11 cellular contexts compared by ENCODE assay signal in genomic region chr20:18679020-18679419, GRCh38.
DNase-seq lines count a peak whose midpoint lies in the region; ATAC-seq and TF ChIP-seq lines count a peak whose summit lies in the region.
"Had no signal": no experiment of that assay in that cellular context is flagged by ENCODE, and none has a peak within 500 bp of the region (broad histone marks: within the 10 kb centered on the region; RNA-seq: fewer than 3 reads in every experiment).

No MANE protein-coding gene starts in this region.

- H3K4me1 Mint-ChIP-seq in T-helper 17 cell, result peaks cover 20% of the 10 kb centered on the region
- H3K4me1 Mint-ChIP-seq in activated T-cell treated with anti-CD3 and anti-CD28 coated beads, Interleukin-2, amount 50 U/mL, for 4 hours (ENCODE audit: low read depth), result peaks cover 9% of the 10 kb centered on the region

- H3K9me3 Mint-ChIP-seq in activated T-cell treated with anti-CD3 and anti-CD28 coated beads, Interleukin-2, amount 50 U/mL, for 4 hours, result no peaks in the 10 kb centered on the region
- H3K9me3 Mint-ChIP-seq: mesothelial cell of epicardium had no signal

- H3K36me3 ChIP-seq in SJCRH30, result no peaks in the 10 kb centered on the region

- no peak overlapping the region for H3K4me3 ChIP-seq in GM12865 (ENCODE audit: low read depth, low read length)
- no peak overlapping the region for H3K4me3 ChIP-seq in LNCaP clone FGC (ENCODE audit: low read depth, low read length)
- no peak overlapping the region for H3K4me3 ChIP-seq in SJCRH30

- no peak for TF ChIP-seq CTCF in GM12865 (IDR thresholded peaks at IDR 0.05; ENCODE audit: insufficient read depth, low read depth, low read length, missing control alignments)
- no peak for TF ChIP-seq CTCF in LNCaP clone FGC (IDR thresholded peaks at IDR 0.05; ENCODE audit: control insufficient read depth, extremely low read depth, insufficient read depth)

- no peak overlapping the region for H3K27ac ChIP-seq in SJCRH30

- H3K4me1 ChIP-seq in SJCRH30, result no peaks in the 10 kb centered on the region

- peak overlapping the region; percentile 54 for H3K27ac Mint-ChIP-seq in T-helper 17 cell
- H3K27ac Mint-ChIP-seq: mesothelial cell of epicardium had no signal

- H3K36me3 Mint-ChIP-seq in T-helper 17 cell (ENCODE audit: low read depth), result no peaks in the 10 kb centered on the region
- peaks cover 12% of the 10 kb centered on the region for H3K36me3 Mint-ChIP-seq in activated T-cell treated with anti-CD3 and anti-CD28 coated beads, Interleukin-2, amount 50 U/mL, for 4 hours (ENCODE audit: insufficient read depth)
- H3K36me3 Mint-ChIP-seq: mesothelial cell of epicardium had no signal

- no peaks in the 10 kb centered on the region for H3K27me3 ChIP-seq in SJCRH30

- DNase-seq in GM12865 (ENCODE audit: low read depth), result peak; percentile 56
- DNase-seq in LNCaP clone FGC (ENCODE audit: low read depth), result peak; percentile 62
- no peak for DNase-seq in T-helper 17 cell
- DNase-seq in midbrain (lab: John Stamatoyannopoulos, UW), result peak; percentile 20
- DNase-seq in activated T-cell treated with anti-CD3 and anti-CD28 coated beads, Interleukin-2, amount 50 U/mL, for 4 hours, result no peak
- DNase-seq in SJCRH30, result no peak
- no peak for DNase-seq in effector CD4-positive, alpha-beta T cell
- DNase-seq: activated T-cell treated with anti-CD3 and anti-CD28 coated beads for 4 hours, SHP77 had no signal

- H3K9me3 ChIP-seq in T-helper 17 cell (ENCODE audit: control insufficient read depth, low read length, poor library complexity, severe bottlenecking) (no peaks in the 10 kb centered on the region), SJCRH30 (replicated peaks) (no peaks in the 10 kb centered on the region)

- no peaks in the 10 kb centered on the region for H3K27me3 Mint-ChIP-seq in T-helper 17 cell
- no peaks in the 10 kb centered on the region for H3K27me3 Mint-ChIP-seq in activated T-cell treated with anti-CD3 and anti-CD28 coated beads, Interleukin-2, amount 50 U/mL, for 4 hours (ENCODE audit: low read depth)

- no peak overlapping the region for H3K4me3 Mint-ChIP-seq in T-helper 17 cell
- H3K4me3 Mint-ChIP-seq in activated T-cell treated with anti-CD3 and anti-CD28 coated beads, Interleukin-2, amount 50 U/mL, for 4 hours, result no peak overlapping the region
- H3K4me3 Mint-ChIP-seq: mesothelial cell of epicardium had no signal

- ATAC-seq in T-helper 17 cell (peak; percentile 50), HG03439 (IDR thresholded peaks at IDR 0.05; ENCODE audit: unreplicated experiment) (no peak)
- ATAC-seq in activated T-cell treated with anti-CD3 and anti-CD28 coated beads, Interleukin-2, amount 50 U/mL, for 4 hours, result no peak

Comparison
In these comparisons a context has a peak if more than half of its experiments do, and no peak if none do; other contexts are left out.
1. DNase-seq: peak in GM12865 (single experiment), LNCaP clone FGC (single experiment) and midbrain (single experiment); none in T-helper 17 cell (0 of 3), activated T-cell treated with anti-CD3 and anti-CD28 coated beads, Interleukin-2, amount 50 U/mL, for 4 hours (single experiment), SJCRH30 (0 of 2) and effector CD4-positive, alpha-beta T cell (single experiment).